Comparison of ENCODE assay signal across 19 cellular contexts in the genomic region with DNA sequence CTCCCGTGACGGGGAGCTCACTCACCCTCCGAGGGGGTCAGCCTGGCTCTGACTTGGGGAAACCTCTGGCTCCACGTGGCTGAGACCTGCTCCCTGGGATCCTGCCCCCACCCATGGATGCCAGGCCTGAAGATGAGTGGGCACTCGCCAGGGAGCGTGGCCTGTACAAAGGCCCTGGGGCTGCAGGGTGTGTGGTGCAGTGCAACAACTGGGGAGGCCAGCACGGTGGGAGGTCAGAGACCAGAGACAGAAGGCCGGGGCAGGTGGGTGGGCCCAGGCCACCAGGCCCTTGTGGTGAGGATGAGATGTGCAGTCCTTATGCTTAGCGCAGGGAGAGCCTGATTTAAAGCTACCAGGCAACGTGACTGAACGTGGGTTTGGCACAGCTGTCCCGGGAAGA. TPM values are rescaled to one million over a fixed set of nuclear protein-coding genes. Genes with fewer than 3 reads are reported as not detected.
DNase-seq lines count a peak whose midpoint lies in the region; ATAC-seq and TF ChIP-seq lines count a peak whose summit lies in the region.
"Had no signal": no experiment of that assay in that cellular context is flagged by ENCODE, and none has a peak within 500 bp of the region (broad histone marks: within the 10 kb centered on the region; RNA-seq: fewer than 3 reads in every experiment).

No MANE protein-coding gene starts in this region.

- peaks cover 20% of the 10 kb centered on the region for H3K27me3 ChIP-seq in brain microvascular endothelial cell (replicated peaks)
- H3K27me3 ChIP-seq in trophoblast cell (ENCODE audit: insufficient read depth, low read length): no peaks in the 10 kb centered on the region

- no peaks in the 10 kb centered on the region for H3K79me2 ChIP-seq in trophoblast cell (ENCODE audit: control insufficient read depth, insufficient read depth, low read length, poor library complexity)

- H2BK120ac ChIP-seq in trophoblast cell (ENCODE audit: insufficient read depth, low read length, poor library complexity): no peak overlapping the region

- no peak for ATAC-seq in activated naive CD8-positive, alpha-beta T cell treated with anti-CD3 and anti-CD28 coated beads, Interleukin-2, amount 50 U/mL, for 24 hours
- ATAC-seq: Panc1 had no signal

- no peak overlapping the region for H3K4me2 ChIP-seq in trophoblast cell (ENCODE audit: low read length)

- peak overlapping the region; percentile 11 for H2AK5ac ChIP-seq in trophoblast cell (ENCODE audit: low read length)

- peak; percentile 19; the same call in 1 of the 2 replicates for TF ChIP-seq CTCF in HFFc6 (IDR thresholded peaks at IDR 0.05)
- TF ChIP-seq CTCF in brain microvascular endothelial cell (IDR thresholded peaks at IDR 0.05; ENCODE audit: low read depth, low read length, missing control alignments): peak; percentile 12

- H4K12ac ChIP-seq in trophoblast cell (ENCODE audit: low read depth, low read length): no peak overlapping the region

- peaks cover 2% of the 10 kb centered on the region for H3K9me3 ChIP-seq in trophoblast cell (ENCODE audit: insufficient read depth, low read depth, low read length)

- no peak overlapping the region for H3K14ac ChIP-seq in trophoblast cell (ENCODE audit: low read length)

- H3K4me3 ChIP-seq in brain microvascular endothelial cell (ENCODE audit: low read depth, low read length) (no peak overlapping the region), trophoblast cell (ENCODE audit: low read depth, low read length) (no peak overlapping the region)

- DNase-seq in NCI-H82 (lab: John Stamatoyannopoulos, UW): peak; percentile 34
- DNase-seq in NCI-H82 treated with DMSO at 0.1 percent for 48 hours (lab: John Stamatoyannopoulos, UW; ENCODE audit: unreplicated experiment): no peak
- no peak for DNase-seq in HFFc6
- no peak for DNase-seq in brain microvascular endothelial cell
- DNase-seq in trophoblast cell: no peak
- no peak for DNase-seq in NCI-H345 (lab: John Stamatoyannopoulos, UW)
- DNase-seq in activated naive CD8-positive, alpha-beta T cell treated with anti-CD3 and anti-CD28 coated beads, Interleukin-2, amount 50 U/mL, for 24 hours: no peak
- no peak for DNase-seq in Kasumi-1 (lab: John Stamatoyannopoulos, UW)
- DNase-seq: 8988T, DMS79, HCEC 1CT, MM.1S, NCI-H1048, NCI-H1417 treated with DMSO at 0.1 percent for 48 hours, NCI-H187, T-helper 1 cell had no signal

- no peak overlapping the region for H3K4ac ChIP-seq in trophoblast cell (ENCODE audit: low read depth, low read length)

- H3K4me1 Mint-ChIP-seq in HFFc6 (ENCODE audit: low read depth): no peaks in the 10 kb centered on the region
- H3K4me1 Mint-ChIP-seq in activated naive CD8-positive, alpha-beta T cell treated with anti-CD3 and anti-CD28 coated beads, Interleukin-2, amount 50 U/mL, for 24 hours: peaks cover under 1% of the 10 kb centered on the region

- H3K27ac Mint-ChIP-seq in HFFc6: no peak overlapping the region
- H3K27ac Mint-ChIP-seq in activated naive CD8-positive, alpha-beta T cell treated with anti-CD3 and anti-CD28 coated beads, Interleukin-2, amount 50 U/mL, for 24 hours: no peak overlapping the region

- H3K4me1 ChIP-seq in trophoblast cell (ENCODE audit: control insufficient read depth in 1 of 2, insufficient read depth in 2 of 2, low read length in 2 of 2): no peaks in the 10 kb centered on the region

- H2BK12ac ChIP-seq in trophoblast cell (ENCODE audit: low read length): no peak overlapping the region

- peaks cover 34% of the 10 kb centered on the region for H3K27me3 Mint-ChIP-seq in HFFc6 (ENCODE audit: insufficient read depth)
- peaks cover 20% of the 10 kb centered on the region for H3K27me3 Mint-ChIP-seq in activated naive CD8-positive, alpha-beta T cell treated with anti-CD3 and anti-CD28 coated beads, Interleukin-2, amount 50 U/mL, for 24 hours

- H3K79me1 ChIP-seq in trophoblast cell (ENCODE audit: low read length): peaks cover under 1% of the 10 kb centered on the region

- no peak overlapping the region for H2BK5ac ChIP-seq in trophoblast cell (ENCODE audit: low read depth, low read length, poor library complexity)

- H3K36me3 Mint-ChIP-seq in HFFc6 (ENCODE audit: low read depth): no peaks in the 10 kb centered on the region
- H3K36me3 Mint-ChIP-seq in activated naive CD8-positive, alpha-beta T cell treated with anti-CD3 and anti-CD28 coated beads, Interleukin-2, amount 50 U/mL, for 24 hours (ENCODE audit: low read depth): no peaks in the 10 kb centered on the region

- H3K9ac ChIP-seq in trophoblast cell (ENCODE audit: low read length): no peak overlapping the region

- H3K23ac ChIP-seq in trophoblast cell (ENCODE audit: low read length): no peak overlapping the region

- H3K4me3 Mint-ChIP-seq in HFFc6: no peak overlapping the region
- H3K4me3 Mint-ChIP-seq in activated naive CD8-positive, alpha-beta T cell treated with anti-CD3 and anti-CD28 coated beads, Interleukin-2, amount 50 U/mL, for 24 hours: no peak overlapping the region

- H4K91ac ChIP-seq in trophoblast cell (ENCODE audit: low read depth, low read length): no peak overlapping the region

- no CpG with 5 or more reads among the region's 12 CpGs for WGBS in trophoblast cell (ENCODE audit: extremely low coverage, insufficient coverage, insufficient read length)

- no peak overlapping the region for H2AFZ ChIP-seq in trophoblast cell (ENCODE audit: insufficient read depth, low read length, poor library complexity)

- H4K8ac ChIP-seq in trophoblast cell (ENCODE audit: low read depth, low read length): no peak overlapping the region

- H3K36me3 ChIP-seq in brain microvascular endothelial cell (replicated peaks): no peaks in the 10 kb centered on the region
- no peaks in the 10 kb centered on the region for H3K36me3 ChIP-seq in trophoblast cell (ENCODE audit: control insufficient read depth in 1 of 2, insufficient read depth in 2 of 2, low read length in 2 of 2)

- H3K9me3 Mint-ChIP-seq in HFFc6: no peaks in the 10 kb centered on the region
- no peaks in the 10 kb centered on the region for H3K9me3 Mint-ChIP-seq in activated naive CD8-positive, alpha-beta T cell treated with anti-CD3 and anti-CD28 coated beads, Interleukin-2, amount 50 U/mL, for 24 hours

- H3K27ac ChIP-seq in brain microvascular endothelial cell: no peak overlapping the region
- no peak overlapping the region for H3K27ac ChIP-seq in trophoblast cell (ENCODE audit: low read depth, low read length)
- H3K27ac ChIP-seq: C4-2B had no signal

- in situ Hi-C loops in brain microvascular endothelial cell (cut with HindIII; ENCODE audit: low pct_ligation_motif_present, low sequenced_read_pairs): no loop called here

- no peak overlapping the region for H3K18ac ChIP-seq in trophoblast cell (ENCODE audit: low read length)

RNA-seq across cellular contexts. Expression of gene DNAJB8, which starts 5.0 kb away (rescaled TPM):
- not detected for total RNA-seq in HFFc6 (2021; fragmentation: NEBNext Ultra II Directional; extraction: Animal tissue kit (Norgen Biotek cat#: 25700))
- polyA plus RNA-seq in trophoblast cell (2013): not detected in 2 replicates
- total RNA-seq: NCI-H460 had no signal

RNA-seq across cellular contexts. Expression of gene GATA2, which starts 31.3 kb away (rescaled TPM):
- 10 to 100 TPM; 71.0 to 97.5 (median 79.6) TPM for total RNA-seq in HFFc6 (2021; fragmentation: NEBNext Ultra II Directional; extraction: Animal tissue kit (Norgen Biotek cat#: 25700))
- 467 and 505 TPM in 2 replicates for polyA plus RNA-seq in trophoblast cell (2013)
